ENCODE assay signal across 11 cellular contexts in genomic region chr10:56063642-56064041, GRCh38.
"Had no signal": no experiment of that assay in that cellular context is flagged by ENCODE, and none has a peak within 500 bp of the region (broad histone marks: within the 10 kb centered on the region; RNA-seq: fewer than 3 reads in every experiment).

No MANE protein-coding gene starts in this region.

- H2AFZ ChIP-seq: GM23248, GM23338 had no signal

- ATAC-seq: GM23338, HCT116 had no signal

- H3K9ac ChIP-seq: GM23248 had no signal

- DNase-seq: GM23248, GOT3, H7, H9, HCEC 1CT, HFFc6 had no signal

- H3K4me3 ChIP-seq: GM23248, GM23338, HAP-1 had no signal

- H3K36me3 ChIP-seq: HAP-1 had no signal

- H3K4me2 ChIP-seq: GM23338 had no signal

- H3K27ac ChIP-seq: GM23248 had no signal

- H3K9me3 ChIP-seq: HAP-1 had no signal

- H3K4me1 ChIP-seq: HAP-1 had no signal

- FAIRE-seq: H1, H54 had no signal
